ENCODE assay signal across 8 cellular contexts in the genomic region with DNA sequence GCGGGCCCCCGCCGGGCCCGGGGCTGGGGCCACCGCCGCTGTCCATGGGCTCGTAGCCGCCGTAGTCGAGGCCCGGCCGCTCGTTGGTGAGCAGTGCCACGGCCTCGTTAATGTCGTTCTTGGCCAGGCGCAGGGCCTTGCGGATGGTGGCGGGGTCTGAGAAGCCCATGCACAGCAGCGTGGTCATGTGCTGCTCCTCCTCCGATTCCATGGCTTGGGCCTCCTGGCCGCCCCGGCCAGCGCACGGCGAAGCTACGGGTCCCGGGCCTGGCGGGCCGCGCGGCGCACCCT. TPM values are rescaled to one million over a fixed set of nuclear protein-coding genes. Genes with fewer than 3 reads are reported as not detected.
DNase-seq lines count a peak whose midpoint lies in the region; ATAC-seq and TF ChIP-seq lines count a peak whose summit lies in the region.

No MANE protein-coding gene starts in this region.

- peak overlapping the region; percentile 95 for H3K4me3 ChIP-seq in smooth muscle cell

- no peaks in the 10 kb centered on the region for H3K27me3 ChIP-seq in smooth muscle cell (ENCODE audit: low read depth)

- peak overlapping the region; percentile 76 for H3K9ac ChIP-seq in smooth muscle cell (ENCODE audit: low read depth)

- H3K9me3 ChIP-seq in smooth muscle cell (replicated peaks; ENCODE audit: low read depth), result no peaks in the 10 kb centered on the region

- H3K9me3 Mint-ChIP-seq in MCF 10A (ENCODE audit: unreplicated experiment), result no peaks in the 10 kb centered on the region

- ATAC-seq in HG02610 (IDR thresholded peaks at IDR 0.05; ENCODE audit: unreplicated experiment), result peak; percentile 17

- POLR2A ChIA-PET in MCF 10A (lab: Yijun Ruan, JAX), result interaction anchor here (0.6 to 4.7 kb wide), 9 partner anchors 8 to 48 kb away, joined by 3 to 26 read pairs (median 4); no protein-coding TSS in a partner anchor

- peaks cover 22% of the 10 kb centered on the region for H3K4me1 ChIP-seq in smooth muscle cell (ENCODE audit: low read depth)

- peaks cover 6% of the 10 kb centered on the region for H3K36me3 Mint-ChIP-seq in MCF 10A (ENCODE audit: insufficient read depth, unreplicated experiment)

- H3F3A ChIP-seq in smooth muscle cell (ENCODE audit: low read depth), result peaks cover 6% of the 10 kb centered on the region

- no peaks in the 10 kb centered on the region for H3K36me3 ChIP-seq in smooth muscle cell (ENCODE audit: low read depth)

- peaks cover 39% of the 10 kb centered on the region for H3K79me2 ChIP-seq in smooth muscle cell (ENCODE audit: low read depth)

- peak in 2 of 3 experiments; percentile 18 to 22 for DNase-seq in activated CD8-positive, alpha-beta memory T cell treated with anti-CD3 and anti-CD28 coated beads for 48 hours (ENCODE audit: low read depth in 2 of 3, low spot score in 2 of 3)
- DNase-seq in activated CD8-positive, alpha-beta memory T cell treated with anti-CD3 and anti-CD28 coated beads, Interleukin-2, amount 50 U/mL, for 4 hours, result no peak
- DNase-seq in NCI-H2227 treated with DMSO at 0.1 percent for 48 hours (lab: John Stamatoyannopoulos, UW) (peak; percentile 11), MCF 10A (ENCODE audit: unreplicated experiment) (peak; percentile 43), islet precursor cell (peak; percentile 75), smooth muscle cell (lab: John Stamatoyannopoulos, UW; ENCODE audit: unreplicated experiment) (peak; percentile 31)
- DNase-seq in effector CD8-positive, alpha-beta T cell (lab: John Stamatoyannopoulos, UW), result no peak

- peaks cover 36% of the 10 kb centered on the region for H4K20me1 ChIP-seq in smooth muscle cell (ENCODE audit: low read depth)

- CTCF ChIA-PET in MCF 10A (lab: Yijun Ruan, JAX), result no interaction called here

- no peaks in the 10 kb centered on the region for H3K27me3 Mint-ChIP-seq in MCF 10A (ENCODE audit: insufficient read depth, unreplicated experiment)

- peak overlapping the region; percentile 23 for H3K27ac ChIP-seq in smooth muscle cell (ENCODE audit: low read depth)

- H2AFZ ChIP-seq in smooth muscle cell (ENCODE audit: low read depth), result peak overlapping the region; percentile 90

- under 1% methylated on average over 33 of the region's 33 CpGs for WGBS in smooth muscle cell (ENCODE audit: low lambda C conversion rate)

- intact Hi-C loops in MCF 10A (cut with micrococcal nuclease), result loop anchor here (2.0 kb wide), 1 partner anchor 62 kb away; no protein-coding TSS in a partner anchor

- TF ChIP-seq CTCF in MCF 10A (IDR thresholded peaks at IDR 0.05; ENCODE audit: unreplicated experiment) (no peak), smooth muscle cell (IDR thresholded peaks at IDR 0.05; ENCODE audit: borderline replicate concordance, insufficient read depth, poor library complexity, severe bottlenecking) (no peak)

- H3K4me2 ChIP-seq in smooth muscle cell, result peak overlapping the region; percentile 97

- BruUV-seq in MCF 10A (replicated peaks; lab: Mats Ljungman, UMichigan), result TSS peak; percentile 39

- H3K4me3 Mint-ChIP-seq in MCF 10A (ENCODE audit: unreplicated experiment), result peak overlapping the region; percentile 85

- peaks cover 53% of the 10 kb centered on the region for H3K4me1 Mint-ChIP-seq in MCF 10A (ENCODE audit: insufficient read depth, unreplicated experiment)

- peak overlapping the region; percentile 52 for H3K27ac Mint-ChIP-seq in MCF 10A (ENCODE audit: low read depth, unreplicated experiment)

RNA-seq across cellular contexts. Expression of gene USP24, which starts 0.3 kb away (rescaled TPM):
- 38.0 and 45.7 TPM in 2 replicates for total RNA-seq in MCF 10A (2022)
- 24.2 and 25.9 TPM in 2 replicates for total RNA-seq in smooth muscle cell
- polyA plus RNA-seq in smooth muscle cell, result 3.6 and 5.7 TPM in 2 replicates

Comparison
In these comparisons a context has a peak if more than half of its experiments do, and no peak if none do; other contexts are left out.
1. DNase-seq: peak in activated CD8-positive, alpha-beta memory T cell treated with anti-CD3 and anti-CD28 coated beads for 48 hours (2 of 3), NCI-H2227 treated with DMSO at 0.1 percent for 48 hours (single experiment), MCF 10A (single experiment), islet precursor cell (single experiment) and smooth muscle cell (single experiment); none in activated CD8-positive, alpha-beta memory T cell treated with anti-CD3 and anti-CD28 coated beads, Interleukin-2, amount 50 U/mL, for 4 hours (single experiment) and effector CD8-positive, alpha-beta T cell (single experiment).